ENCODE assay signal across 28 cellular contexts in genomic region chr10:123443924-123444323, GRCh38.
DNase-seq lines count a peak whose midpoint lies in the region; ATAC-seq, FAIRE-seq and TF ChIP-seq lines count a peak whose summit lies in the region.
"Had no signal": no experiment of that assay in that cellular context is flagged by ENCODE, and none has a peak within 500 bp of the region (broad histone marks: within the 10 kb centered on the region; RNA-seq: fewer than 3 reads in every experiment).

No MANE protein-coding gene starts in this region.

- H3K4me3 ChIP-seq in sigmoid colon, result no peak overlapping the region
- H3K4me3 ChIP-seq in psoas muscle, result no peak overlapping the region
- H3K4me3 ChIP-seq: A549, BLaER1, GM12878 had no signal

- H3K27me3 Mint-ChIP-seq in WTC11 (ENCODE audit: low read depth), result no peaks in the 10 kb centered on the region
- H3K27me3 Mint-ChIP-seq in activated naive CD4-positive, alpha-beta T cell treated with anti-CD3 and anti-CD28 coated beads for 36 hours (ENCODE audit: low read depth), result no peaks in the 10 kb centered on the region

- TF ChIP-seq EP300 in sigmoid colon (IDR thresholded peaks at IDR 0.05), result no peak

- H3K4me3 Mint-ChIP-seq in WTC11, result no peak overlapping the region
- no peak overlapping the region for H3K4me3 Mint-ChIP-seq in activated naive CD4-positive, alpha-beta T cell treated with anti-CD3 and anti-CD28 coated beads for 36 hours
- H3K4me3 Mint-ChIP-seq: CD14-positive monocyte; CD4-positive, alpha-beta memory T cell; CD4-positive, CD25-positive, alpha-beta regulatory T cell; CD8-positive, alpha-beta memory T cell had no signal

- H3K27ac Mint-ChIP-seq in WTC11, result no peak overlapping the region
- no peak overlapping the region for H3K27ac Mint-ChIP-seq in activated naive CD4-positive, alpha-beta T cell treated with anti-CD3 and anti-CD28 coated beads for 36 hours
- H3K27ac Mint-ChIP-seq: CD4-positive, CD25-positive, alpha-beta regulatory T cell; CD8-positive, alpha-beta memory T cell had no signal

- CTCF ChIA-PET in WTC11 (lab: Charles Lee), result no interaction called here
- CTCF ChIA-PET in activated naive CD4-positive, alpha-beta T cell treated with anti-CD3 and anti-CD28 coated beads for 36 hours (lab: Charles Lee), result interaction anchor here (0.6 kb wide), 1 partner anchor 401 kb away, joined by 3 read pairs; no protein-coding TSS in a partner anchor

- TF ChIP-seq CTCF in WTC11 (IDR thresholded peaks at IDR 0.05) (no peak), sigmoid colon (IDR thresholded peaks at IDR 0.05) (no peak), psoas muscle (IDR thresholded peaks at IDR 0.05) (no peak)

- H3K36me3 ChIP-seq in sigmoid colon (no peaks in the 10 kb centered on the region), psoas muscle (ENCODE audit: insufficient read depth in 1 of 2, low read depth in 1 of 2) (no peaks in the 10 kb centered on the region)
- H3K36me3 ChIP-seq: BE2C, BLaER1 had no signal

- no peaks in the 10 kb centered on the region for H3K4me1 Mint-ChIP-seq in WTC11
- H3K4me1 Mint-ChIP-seq in activated naive CD4-positive, alpha-beta T cell treated with anti-CD3 and anti-CD28 coated beads for 36 hours (ENCODE audit: low read depth), result no peaks in the 10 kb centered on the region
- H3K4me1 Mint-ChIP-seq: CD4-positive, alpha-beta memory T cell; CD4-positive, CD25-positive, alpha-beta regulatory T cell; CD8-positive, alpha-beta memory T cell had no signal

- TF ChIP-seq POLR2A in GM12892 (IDR thresholded peaks at IDR 0.05; ENCODE audit: low read depth, low read length) (no peak), sigmoid colon (IDR thresholded peaks at IDR 0.05) (no peak)

- H3K36me3 Mint-ChIP-seq in WTC11, result no peaks in the 10 kb centered on the region
- no peaks in the 10 kb centered on the region for H3K36me3 Mint-ChIP-seq in activated naive CD4-positive, alpha-beta T cell treated with anti-CD3 and anti-CD28 coated beads for 36 hours (ENCODE audit: low read depth)
- H3K36me3 Mint-ChIP-seq: CD14-positive monocyte; CD4-positive, alpha-beta memory T cell; CD4-positive, CD25-positive, alpha-beta regulatory T cell; CD8-positive, alpha-beta memory T cell had no signal

- no peaks in the 10 kb centered on the region for H3K9me3 ChIP-seq in sigmoid colon
- H3K9me3 ChIP-seq in psoas muscle, result no peaks in the 10 kb centered on the region
- H3K9me3 ChIP-seq: A549, BE2C, BLaER1 had no signal

- DNase-seq in GM12892 (ENCODE audit: insufficient read length), result no peak
- DNase-seq in WTC11 (ENCODE audit: low spot score), result no peak
- peak; percentile 82 for DNase-seq in mesenteric fat pad (ENCODE audit: low spot score)
- peak; percentile 18 for DNase-seq in sigmoid colon
- DNase-seq in NCI-H1417 (lab: John Stamatoyannopoulos, UW), result no peak
- DNase-seq in psoas muscle, result no peak
- DNase-seq in activated naive CD4-positive, alpha-beta T cell treated with anti-CD3 and anti-CD28 coated beads for 36 hours, result no peak
- DNase-seq: AML-193; BE2C; C1 segment of cervical spinal cord; CD4-positive, alpha-beta memory T cell; CD4-positive, CD25-positive, alpha-beta regulatory T cell; CD8-positive, alpha-beta memory T cell; COR-L47; DMS 273 treated with DMSO at 0.1 percent for 48 hours; DMS153; DMS53; DMS79; DND-41; EL; GDM1 had no signal

- intact Hi-C loops in sigmoid colon (cut with DNase I) (no loop called here), psoas muscle (cut with DNase I) (no loop called here)
- intact Hi-C loops in activated naive CD4-positive, alpha-beta T cell treated with anti-CD3 and anti-CD28 coated beads for 36 hours (cut with micrococcal nuclease), result no loop called here

- H3K27me3 ChIP-seq in sigmoid colon, result peaks cover 0 to 3% (median 0%) of the 10 kb centered on the region in 3 donors
- no peaks in the 10 kb centered on the region for H3K27me3 ChIP-seq in psoas muscle (ENCODE audit: insufficient read depth in 3 of 3, low read length in 2 of 3)
- H3K27me3 ChIP-seq: BE2C, BLaER1 had no signal

- H3K27ac ChIP-seq in sigmoid colon, result no peak overlapping the region
- H3K27ac ChIP-seq in psoas muscle, result no peak overlapping the region
- H3K27ac ChIP-seq: 22Rv1, A549 had no signal

- FAIRE-seq in GM12892 (lab: Jason Lieb, UNC), result peak; percentile 68
- FAIRE-seq: A549, GM12878, GM19239 had no signal

- no peaks in the 10 kb centered on the region for H3K9me3 Mint-ChIP-seq in WTC11
- no peaks in the 10 kb centered on the region for H3K9me3 Mint-ChIP-seq in activated naive CD4-positive, alpha-beta T cell treated with anti-CD3 and anti-CD28 coated beads for 36 hours
- H3K9me3 Mint-ChIP-seq: CD4-positive, alpha-beta memory T cell; CD4-positive, CD25-positive, alpha-beta regulatory T cell; CD8-positive, alpha-beta memory T cell had no signal

- H3K4me1 ChIP-seq in sigmoid colon (no peaks in the 10 kb centered on the region), psoas muscle (no peaks in the 10 kb centered on the region)
- H3K4me1 ChIP-seq: A549, BE2C had no signal

- POLR2A ChIA-PET in WTC11 (lab: Charles Lee), result no interaction called here

- ATAC-seq in WTC11 (no peak), psoas muscle (no peak), HG02970 (IDR thresholded peaks at IDR 0.05; ENCODE audit: low FRiP score, unreplicated experiment) (no peak)
- ATAC-seq: A549 had no signal

TF ChIP-seq in WTC11, 78 proteins besides CTCF, POLR2A, EP300 and RAD21:
- no peak for TF ChIP-seq STAT6 (CRISPR knock-in tag; conservative IDR thresholded peaks at IDR 0.05; ENCODE audit: low read depth)
- peak; percentile 60 for TF ChIP-seq ZNF423 (CRISPR knock-in tag; IDR thresholded peaks at IDR 0.05)
- no peak for TF ChIP-seq PRDM15 (CRISPR knock-in tag; IDR thresholded peaks at IDR 0.05)

Comparison
In these comparisons a context has a peak if more than half of its experiments do, and no peak if none do; other contexts are left out.
1. DNase-seq: peak in mesenteric fat pad (single experiment) and sigmoid colon (single experiment); none in GM12892 (single experiment), WTC11 (single experiment), NCI-H1417 (0 of 3), psoas muscle (0 of 2) and activated naive CD4-positive, alpha-beta T cell treated with anti-CD3 and anti-CD28 coated beads for 36 hours (single experiment).